Comparison of ENCODE assay signal across 3 cellular contexts in genomic region chr2:105070010-105070865, GRCh38.
TF ChIP-seq lines count a peak whose summit lies in the region.

No MANE protein-coding gene starts in this region.

TF ChIP-seq in HEK293, 187 proteins besides CTCF, POLR2A, EP300 and RAD21 (continued from another document):
- peak; percentile 70 for TF ChIP-seq EGR2 (tag by site-specific recombination; IDR thresholded peaks at IDR 0.05; ENCODE audit: low read depth)
- TF ChIP-seq ZFHX2 (tag by site-specific recombination; conservative IDR thresholded peaks at IDR 0.05) = peak; percentile 74

TF ChIP-seq in WTC11, 78 proteins besides CTCF, POLR2A, EP300 and RAD21:
- TF ChIP-seq E2F4 (CRISPR knock-in tag; IDR thresholded peaks at IDR 0.05; ENCODE audit: borderline replicate concordance, low read depth) (no peak), E2F5 (CRISPR knock-in tag; IDR thresholded peaks at IDR 0.05) (no peak), GRHL2 (CRISPR knock-in tag; IDR thresholded peaks at IDR 0.05; ENCODE audit: insufficient replicate concordance, severe bottlenecking) (no peak), ZBTB21 (CRISPR knock-in tag; IDR thresholded peaks at IDR 0.05; ENCODE audit: borderline replicate concordance) (no peak), ZNF317 (CRISPR knock-in tag; IDR thresholded peaks at IDR 0.05; ENCODE audit: borderline replicate concordance, low read depth) (no peak), FOXJ3 (CRISPR knock-in tag; IDR thresholded peaks at IDR 0.05; ENCODE audit: borderline replicate concordance) (no peak), KAT7 (CRISPR knock-in tag; IDR thresholded peaks at IDR 0.05; ENCODE audit: borderline replicate concordance) (no peak), GTF2I (CRISPR knock-in tag; conservative IDR thresholded peaks at IDR 0.05) (no peak), TCF7 (CRISPR knock-in tag; IDR thresholded peaks at IDR 0.05; ENCODE audit: low read depth) (no peak), ZNF121 (CRISPR knock-in tag; IDR thresholded peaks at IDR 0.05) (no peak), SP1 (CRISPR knock-in tag; conservative IDR thresholded peaks at IDR 0.05) (no peak)
- TF ChIP-seq, protein P1, sequence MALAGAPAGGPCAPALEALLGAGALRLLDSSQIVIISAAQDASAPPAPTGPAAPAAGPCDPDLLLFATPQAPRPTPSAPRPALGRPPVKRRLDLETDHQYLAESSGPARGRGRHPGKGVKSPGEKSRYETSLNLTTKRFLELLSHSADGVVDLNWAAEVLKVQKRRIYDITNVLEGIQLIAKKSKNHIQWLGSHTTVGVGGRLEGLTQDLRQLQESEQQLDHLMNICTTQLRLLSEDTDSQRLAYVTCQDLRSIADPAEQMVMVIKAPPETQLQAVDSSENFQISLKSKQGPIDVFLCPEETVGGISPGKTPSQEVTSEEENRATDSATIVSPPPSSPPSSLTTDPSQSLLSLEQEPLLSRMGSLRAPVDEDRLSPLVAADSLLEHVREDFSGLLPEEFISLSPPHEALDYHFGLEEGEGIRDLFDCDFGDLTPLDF (CRISPR knock-in tag; IDR thresholded peaks at IDR 0.05) = no peak
- TF ChIP-seq, protein P2, sequence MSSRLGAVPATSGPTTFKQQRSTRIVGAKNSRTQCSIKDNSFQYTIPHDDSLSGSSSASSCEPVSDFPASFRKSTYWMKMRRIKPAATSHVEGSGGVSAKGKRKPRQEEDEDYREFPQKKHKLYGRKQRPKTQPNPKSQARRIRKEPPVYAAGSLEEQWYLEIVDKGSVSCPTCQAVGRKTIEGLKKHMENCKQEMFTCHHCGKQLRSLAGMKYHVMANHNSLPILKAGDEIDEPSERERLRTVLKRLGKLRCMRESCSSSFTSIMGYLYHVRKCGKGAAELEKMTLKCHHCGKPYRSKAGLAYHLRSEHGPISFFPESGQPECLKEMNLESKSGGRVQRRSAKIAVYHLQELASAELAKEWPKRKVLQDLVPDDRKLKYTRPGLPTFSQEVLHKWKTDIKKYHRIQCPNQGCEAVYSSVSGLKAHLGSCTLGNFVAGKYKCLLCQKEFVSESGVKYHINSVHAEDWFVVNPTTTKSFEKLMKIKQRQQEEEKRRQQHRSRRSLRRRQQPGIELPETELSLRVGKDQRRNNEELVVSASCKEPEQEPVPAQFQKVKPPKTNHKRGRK (CRISPR knock-in tag; IDR thresholded peaks at IDR 0.05; ENCODE audit: borderline replicate concordance) = no peak
TF ChIP-seq in WTC11: peak in this region for 0.

TF ChIP-seq in HepG2, 621 proteins besides CTCF, POLR2A, EP300 and RAD21 (continued from another document):
- TF ChIP-seq ZNF639 (CRISPR knock-in tag; conservative IDR thresholded peaks at IDR 0.05) (no peak), TEAD3 (CRISPR knock-in tag; optimal IDR thresholded peaks at IDR 0.05; ENCODE audit: borderline replicate concordance) (no peak), ZNF282 (IDR thresholded peaks at IDR 0.05; ENCODE audit: partially characterized antibody) (no peak), WIZ (CRISPR knock-in tag; IDR thresholded peaks at IDR 0.05) (no peak), ZNF383 (CRISPR knock-in tag; IDR thresholded peaks at IDR 0.05; ENCODE audit: borderline replicate concordance) (no peak), ZNF597 (CRISPR knock-in tag; IDR thresholded peaks at IDR 0.05) (no peak), GATAD2A (CRISPR knock-in tag; IDR thresholded peaks at IDR 0.05) (no peak), ZNF879 (CRISPR knock-in tag; IDR thresholded peaks at IDR 0.05) (no peak), ZBTB40 (IDR thresholded peaks at IDR 0.05) (no peak), ZBTB40 (CRISPR knock-in tag; IDR thresholded peaks at IDR 0.05) (no peak), ZNF781 (CRISPR knock-in tag; IDR thresholded peaks at IDR 0.05; ENCODE audit: borderline replicate concordance, not compliant biosample characterization) (no peak)
- TF ChIP-seq, protein P3, sequence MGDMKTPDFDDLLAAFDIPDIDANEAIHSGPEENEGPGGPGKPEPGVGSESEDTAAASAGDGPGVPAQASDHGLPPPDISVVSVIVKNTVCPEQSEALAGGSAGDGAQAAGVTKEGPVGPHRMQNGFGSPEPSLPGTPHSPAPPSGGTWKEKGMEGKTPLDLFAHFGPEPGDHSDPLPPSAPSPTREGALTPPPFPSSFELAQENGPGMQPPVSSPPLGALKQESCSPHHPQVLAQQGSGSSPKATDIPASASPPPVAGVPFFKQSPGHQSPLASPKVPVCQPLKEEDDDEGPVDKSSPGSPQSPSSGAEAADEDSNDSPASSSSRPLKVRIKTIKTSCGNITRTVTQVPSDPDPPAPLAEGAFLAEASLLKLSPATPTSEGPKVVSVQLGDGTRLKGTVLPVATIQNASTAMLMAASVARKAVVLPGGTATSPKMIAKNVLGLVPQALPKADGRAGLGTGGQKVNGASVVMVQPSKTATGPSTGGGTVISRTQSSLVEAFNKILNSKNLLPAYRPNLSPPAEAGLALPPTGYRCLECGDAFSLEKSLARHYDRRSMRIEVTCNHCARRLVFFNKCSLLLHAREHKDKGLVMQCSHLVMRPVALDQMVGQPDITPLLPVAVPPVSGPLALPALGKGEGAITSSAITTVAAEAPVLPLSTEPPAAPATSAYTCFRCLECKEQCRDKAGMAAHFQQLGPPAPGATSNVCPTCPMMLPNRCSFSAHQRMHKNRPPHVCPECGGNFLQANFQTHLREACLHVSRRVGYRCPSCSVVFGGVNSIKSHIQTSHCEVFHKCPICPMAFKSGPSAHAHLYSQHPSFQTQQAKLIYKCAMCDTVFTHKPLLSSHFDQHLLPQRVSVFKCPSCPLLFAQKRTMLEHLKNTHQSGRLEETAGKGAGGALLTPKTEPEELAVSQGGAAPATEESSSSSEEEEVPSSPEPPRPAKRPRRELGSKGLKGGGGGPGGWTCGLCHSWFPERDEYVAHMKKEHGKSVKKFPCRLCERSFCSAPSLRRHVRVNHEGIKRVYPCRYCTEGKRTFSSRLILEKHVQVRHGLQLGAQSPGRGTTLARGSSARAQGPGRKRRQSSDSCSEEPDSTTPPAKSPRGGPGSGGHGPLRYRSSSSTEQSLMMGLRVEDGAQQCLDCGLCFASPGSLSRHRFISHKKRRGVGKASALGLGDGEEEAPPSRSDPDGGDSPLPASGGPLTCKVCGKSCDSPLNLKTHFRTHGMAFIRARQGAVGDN (CRISPR knock-in tag; IDR thresholded peaks at IDR 0.05) = no peak
- TF ChIP-seq, protein P4, sequence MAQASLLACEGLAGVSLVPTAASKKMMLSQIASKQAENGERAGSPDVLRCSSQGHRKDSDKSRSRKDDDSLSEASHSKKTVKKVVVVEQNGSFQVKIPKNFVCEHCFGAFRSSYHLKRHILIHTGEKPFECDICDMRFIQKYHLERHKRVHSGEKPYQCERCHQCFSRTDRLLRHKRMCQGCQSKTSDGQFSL (CRISPR knock-in tag; IDR thresholded peaks at IDR 0.05) = no peak
TF ChIP-seq in HepG2: peak in this region for 0.
